9 cellular contexts compared by ENCODE assay signal in genomic region chr7:151704969-151705743, GRCh38.
DNase-seq lines count a peak whose midpoint lies in the region; ATAC-seq, FAIRE-seq and TF ChIP-seq lines count a peak whose summit lies in the region.
"Had no signal": no experiment of that assay in that cellular context is flagged by ENCODE, and none has a peak within 500 bp of the region (broad histone marks: within the 10 kb centered on the region; RNA-seq: fewer than 3 reads in every experiment).

No MANE protein-coding gene starts in this region.

- 64% methylated on average over 18 of the region's 18 CpGs for WGBS in A549 (ENCODE audit: missing lambda C conversion rate)
- WGBS in H1 (ENCODE audit: extremely low coverage in 1 of 2, insufficient coverage in 1 of 2, insufficient read length in 1 of 2, insufficient replicate concordance in 2 of 2, low coverage in 1 of 2, low lambda C conversion rate in 2 of 2, missing lambda C conversion rate in 1 of 2), 2 experiments: 69% methylated on average over 18 of the region's 18 CpGs; no CpG with 5 or more reads in 1 of the 2 experiments
- WGBS in lung, 2 donors: 52 to 68% methylated on average over 18 of the region's 18 CpGs

- no peak overlapping the region for H3K4ac ChIP-seq in H1 (replicated peaks; ENCODE audit: insufficient read length, low read depth, low read length)

- CTCF ChIA-PET in A549 (lab: Yijun Ruan, JAX): interaction anchor here (0.7 to 5.2 kb wide), 26 partner anchors 9 to 141 kb away, joined by 3 to 44 read pairs (median 6); no protein-coding TSS in a partner anchor
- CTCF ChIA-PET in H1 (lab: Charles Lee; ENCODE audit: partially characterized antibody): interaction anchor here (0.6 to 4.4 kb wide), 29 partner anchors 9 to 255 kb away, joined by 3 to 43 read pairs (median 4); no protein-coding TSS in a partner anchor

- no peak overlapping the region for H3K14ac ChIP-seq in H1 (ENCODE audit: insufficient read length)

- H2AK5ac ChIP-seq in H1 (ENCODE audit: low read depth, low read length): no peak overlapping the region

- peak overlapping the region; percentile 27; the same call in 1 of the 2 replicates for H2BK12ac ChIP-seq in H1 (ENCODE audit: low read depth, low read length)

- H2AFZ ChIP-seq in MM.1S (ENCODE audit: low read length): peak overlapping the region; percentile 32; the same call in 1 of the 2 replicates
- peak overlapping the region; percentile 70; the same call in 1 of the 2 replicates for H2AFZ ChIP-seq in H1 (ENCODE audit: low read length)

- H3K9me2 ChIP-seq in MM.1S (replicated peaks; ENCODE audit: insufficient read depth, low read length): no peaks in the 10 kb centered on the region

- no peak overlapping the region for H4K5ac ChIP-seq in H1 (ENCODE audit: insufficient read length, low read depth, low read length)

- H3K36me3 ChIP-seq in MM.1S (replicated peaks; ENCODE audit: insufficient read depth, low read length): no peaks in the 10 kb centered on the region
- H3K36me3 ChIP-seq in H1 (ENCODE audit: control insufficient read depth in 2 of 4, insufficient read depth in 4 of 4, low read length in 3 of 4): no peaks in the 10 kb centered on the region; a peak in 1 of 8 replicates
- no peaks in the 10 kb centered on the region for H3K36me3 ChIP-seq in lung (ENCODE audit: control insufficient read depth in 2 of 2, insufficient read depth in 2 of 2, low read length in 2 of 2)

- H3K79me2 ChIP-seq in MM.1S (ENCODE audit: low read length) (no peaks in the 10 kb centered on the region), H1 (ENCODE audit: control insufficient read depth in 1 of 2, insufficient read depth in 2 of 2, low read length in 2 of 2) (peaks cover 0 to 3% of the 10 kb centered on the region in 2 experiments; a peak in 1 of 4 replicates)

- no peak overlapping the region for H3K18ac ChIP-seq in H1 (ENCODE audit: extremely low read depth, low read length)

- no peaks in the 10 kb centered on the region for H3K79me1 ChIP-seq in H1 (ENCODE audit: low read depth, low read length)

- H3K4me2 ChIP-seq in A549: peak overlapping the region; percentile 68
- peak overlapping the region; percentile 32; the same call in 1 of the 2 replicates for H3K4me2 ChIP-seq in MM.1S (ENCODE audit: low read depth, low read length)
- peak overlapping the region; percentile 23 to 45; a peak in 3 of 4 replicates for H3K4me2 ChIP-seq in H1 (ENCODE audit: insufficient read depth in 1 of 2, low read depth in 2 of 2, low read length in 2 of 2)

- no peaks in the 10 kb centered on the region for H4K20me1 ChIP-seq in MM.1S (ENCODE audit: insufficient read depth, low read length)
- peaks cover 0 to 4% of the 10 kb centered on the region in 2 experiments for H4K20me1 ChIP-seq in H1 (replicated peaks in 1 of 2; ENCODE audit: control insufficient read depth in 1 of 2, insufficient read depth in 2 of 2, low read length in 2 of 2)

- TF ChIP-seq POLR2A in A549 (IDR thresholded peaks at IDR 0.05; ENCODE audit: low read length): no peak
- TF ChIP-seq POLR2A in H1 (IDR thresholded peaks at IDR 0.05; ENCODE audit: control extremely low read depth in 1 of 2, low read depth in 2 of 2, low read length in 2 of 2): no peak
- TF ChIP-seq POLR2A in H54 (IDR thresholded peaks at IDR 0.05; ENCODE audit: low read depth, low read length): no peak

- H3K9me3 ChIP-seq in A549: no peaks in the 10 kb centered on the region
- no peaks in the 10 kb centered on the region for H3K9me3 ChIP-seq in MM.1S (replicated peaks; ENCODE audit: insufficient read depth, low read length)
- H3K9me3 ChIP-seq in H1 (ENCODE audit: insufficient read depth in 2 of 2, low read depth in 1 of 2, low read length in 1 of 2): no peaks in the 10 kb centered on the region
- H3K9me3 ChIP-seq in lung (ENCODE audit: control insufficient read depth in 2 of 2, insufficient read depth in 1 of 2, low read length in 1 of 2): no peaks in the 10 kb centered on the region

- ATAC-seq in A549 (peak in 1 of 2 experiments; percentile 40; a peak in 3 of 6 replicates), lung (ENCODE audit: insufficient read depth, low FRiP score) (no peak)

- FAIRE-seq in A549 (lab: Jason Lieb, UNC) (no peak), H1 (lab: Jason Lieb, UNC) (no peak), H54 (lab: Jason Lieb, UNC) (no peak)

- no peak overlapping the region for H4K91ac ChIP-seq in H1 (replicated peaks; ENCODE audit: insufficient read length, low read length)

- H3K27me3 ChIP-seq in MM.1S (replicated peaks; ENCODE audit: insufficient read depth, low read length) (peaks cover 28% of the 10 kb centered on the region; the same call in 1 of the 2 replicates), H1 (replicated peaks in 1 of 4; ENCODE audit: control insufficient read depth in 3 of 4, extremely low read depth in 1 of 4, insufficient read depth in 3 of 4, low read length in 3 of 4) (no peaks in the 10 kb centered on the region; a peak in 3 of 7 replicates), lung (ENCODE audit: control insufficient read depth, insufficient read depth) (no peaks in the 10 kb centered on the region)

- POLR2A ChIA-PET in A549 (lab: Yijun Ruan, JAX) (interaction anchor here (1.0 to 1.3 kb wide), 2 partner anchors 8 to 73 kb away, joined by 3 read pairs; no protein-coding TSS in a partner anchor), H1 (lab: Charles Lee; ENCODE audit: partially characterized antibody) (no interaction called here)

- H2BK120ac ChIP-seq in H1 (replicated peaks; ENCODE audit: low read depth, low read length): no peak overlapping the region

- no peak overlapping the region for H4K8ac ChIP-seq in H1 (ENCODE audit: extremely low read depth, insufficient read depth, low read length)

- DNase-seq in A549 (ENCODE audit: low read depth in 1 of 2, low spot score in 1 of 2) (no peak), MM.1S (no peak), H1 (ENCODE audit: low read depth in 1 of 2, low spot score in 2 of 2) (no peak), lung (ENCODE audit: low spot score) (no peak), epidermal melanocyte (ENCODE audit: insufficient read length, low spot score) (no peak), NCI-H748 treated with DMSO at 0.1 percent for 48 hours (lab: John Stamatoyannopoulos, UW) (no peak), H54 (ENCODE audit: insufficient read length, low spot score) (no peak), medulla oblongata (ENCODE audit: extremely low spot score) (no peak)

- TF ChIP-seq CTCF in A549 (IDR thresholded peaks at IDR 0.05) (no peak), MM.1S (IDR thresholded peaks at IDR 0.05; ENCODE audit: low read length) (no peak), H1 (IDR thresholded peaks at IDR 0.05; ENCODE audit: control extremely low read depth in 1 of 3, insufficient read depth in 1 of 3, low read depth in 1 of 3, low read length in 3 of 3) (no peak), lung (IDR thresholded peaks at IDR 0.05; ENCODE audit: control extremely low read depth, extremely low read depth) (no peak)

- no peaks in the 10 kb centered on the region; the same call in 1 of the 2 replicates for H3K23me2 ChIP-seq in H1 (ENCODE audit: low read depth, low read length)

- TF ChIP-seq RAD21 in A549 (conservative IDR thresholded peaks at IDR 0.05 in 1 of 2, IDR thresholded peaks at IDR 0.05 in 1 of 2) (no peak), H1 (IDR thresholded peaks at IDR 0.05 in 1 of 2, conservative IDR thresholded peaks at IDR 0.05 in 1 of 2; ENCODE audit: low read depth in 2 of 2, low read length in 2 of 2) (no peak)

- TF ChIP-seq EP300 in A549 (IDR thresholded peaks at IDR 0.05): no peak
- TF ChIP-seq EP300 in H1 (IDR thresholded peaks at IDR 0.05; ENCODE audit: borderline replicate concordance in 1 of 2, low read depth in 2 of 2, low read length in 2 of 2): no peak

- no peak overlapping the region for H3K56ac ChIP-seq in H1 (replicated peaks; ENCODE audit: insufficient read length, low read depth, low read length)

- peaks cover 33% of the 10 kb centered on the region for H3K4me1 ChIP-seq in A549
- no peaks in the 10 kb centered on the region for H3K4me1 ChIP-seq in MM.1S (ENCODE audit: low read length)
- H3K4me1 ChIP-seq in H1 (replicated peaks in 1 of 4; ENCODE audit: control insufficient read depth in 3 of 4, insufficient read depth in 4 of 4, low read length in 3 of 4): peaks cover 0 to 3% (median under 1%) of the 10 kb centered on the region in 4 experiments; a peak in 3 of 7 replicates
- peaks cover 3 to 11% of the 10 kb centered on the region in 2 donors for H3K4me1 ChIP-seq in lung (ENCODE audit: control insufficient read depth in 2 of 2, insufficient read depth in 2 of 2, low read length in 2 of 2)

- H2BK20ac ChIP-seq in H1 (ENCODE audit: low read length): no peak overlapping the region

- no peak overlapping the region; the same call in 1 of the 2 replicates for H2BK5ac ChIP-seq in H1 (ENCODE audit: low read depth, low read length)

- no peaks in the 10 kb centered on the region for H3F3A ChIP-seq in MM.1S (ENCODE audit: insufficient read depth, low read length)

- H3K9ac ChIP-seq in MM.1S (ENCODE audit: low read length) (no peak overlapping the region), H1 (replicated peaks in 1 of 4; ENCODE audit: extremely low read depth in 1 of 4, low read depth in 3 of 4, low read length in 3 of 4) (no peak overlapping the region)

- no peak overlapping the region for H3K23ac ChIP-seq in H1 (ENCODE audit: insufficient read length)

- H3K27ac ChIP-seq in A549 (peak overlapping the region; percentile 64 to 80), MM.1S (ENCODE audit: low read length) (no peak overlapping the region), H1 (ENCODE audit: low read depth, low read length) (no peak overlapping the region), lung (ENCODE audit: low read depth in 1 of 2, low read length in 1 of 2) (peak overlapping the region; percentile 37 to 75)
- H3K27ac ChIP-seq: HL-60 had no signal

- H2BK15ac ChIP-seq in H1 (ENCODE audit: low read length): no peak overlapping the region

- H3K4me3 ChIP-seq in A549 (no peak overlapping the region), MM.1S (ENCODE audit: low read length) (no peak overlapping the region), H1 (ENCODE audit: extremely low read depth in 1 of 4, insufficient read depth in 2 of 4, low read depth in 3 of 4, low read length in 4 of 4) (no peak overlapping the region), lung (no peak overlapping the region)

TF ChIP-seq in A549, 52 proteins besides CTCF, POLR2A, EP300 and RAD21 (continues in another document):
- TF ChIP-seq FOSL2 (IDR thresholded peaks at IDR 0.05) (no peak), FOSL2 (CRISPR knock-in tag; IDR thresholded peaks at IDR 0.05) (no peak), SREBF2 (IDR thresholded peaks at IDR 0.05) (no peak), KDM1A (IDR thresholded peaks at IDR 0.05; ENCODE audit: low read depth) (no peak), BHLHE40 (IDR thresholded peaks at IDR 0.05; ENCODE audit: low read depth, low read length) (no peak), NR3C1 (IDR thresholded peaks at IDR 0.05) (no peak), JUNB (IDR thresholded peaks at IDR 0.05) (no peak)

TF ChIP-seq in H1, 55 proteins besides CTCF, POLR2A, EP300 and RAD21 (continues in another document):
- TF ChIP-seq SAP30 (IDR thresholded peaks at IDR 0.05; ENCODE audit: insufficient read depth, insufficient replicate concordance, low read length) (no peak), TEAD4 (IDR thresholded peaks at IDR 0.05; ENCODE audit: low read depth, low read length) (0 out of 2 replicates have a peak, but pooled peaks have one; percentile 22), ASH2L (IDR thresholded peaks at IDR 0.05; ENCODE audit: low read length) (no peak)

Comparison
In these comparisons a context has a peak if more than half of its experiments do, and no peak if none do; other contexts are left out.
1. H3K27ac ChIP-seq: peak in A549 (2 of 2) and lung (2 of 2); none in MM.1S (single experiment) and H1 (single experiment).
2. Peak in every context shown above with its lines, with median percentiles within 50 percentile points of each other: H3K4me2 ChIP-seq.